Comparison of ENCODE assay signal across 18 cellular contexts in genomic region chr14:89236846-89237245, GRCh38.
DNase-seq lines count a peak whose midpoint lies in the region; ATAC-seq and TF ChIP-seq lines count a peak whose summit lies in the region.
"Had no signal": no experiment of that assay in that cellular context is flagged by ENCODE, and none has a peak within 500 bp of the region (broad histone marks: within the 10 kb centered on the region; RNA-seq: fewer than 3 reads in every experiment).

No MANE protein-coding gene starts in this region.

- H3K4me3 ChIP-seq in right atrium auricular region = no peak overlapping the region
- H3K4me3 ChIP-seq in tibial artery = no peak overlapping the region
- H3K4me3 ChIP-seq in heart left ventricle = no peak overlapping the region
- H3K4me3 ChIP-seq: GM23248, Peyer's patch had no signal

- ATAC-seq in left ventricle myocardium superior (peak; percentile 31), heart left ventricle (no peak)
- ATAC-seq: HepG2 had no signal

- POLR2A ChIA-PET in GM10248 (lab: Yijun Ruan, JAX) = no interaction called here

- DNase-seq in left ventricle myocardium superior = no peak
- DNase-seq in right atrium auricular region (ENCODE audit: low spot score) = no peak
- peak; percentile 91 for DNase-seq in NCI-H446 treated with DMSO at 0.1 percent for 48 hours (lab: John Stamatoyannopoulos, UW)
- DNase-seq in dermis blood vessel endothelial cell = peak; percentile 6
- DNase-seq in tibial artery = no peak
- DNase-seq in heart left ventricle = no peak
- no peak for DNase-seq in SW480 (ENCODE audit: low spot score)
- DNase-seq in GM10248 (ENCODE audit: extremely low spot score) = no peak
- DNase-seq: COR-L47, GM23248, HFFc6, Karpas-422, NCI-H1105 treated with DMSO at 0.1 percent for 48 hours, NCI-H1930, NCI-H748 treated with DMSO at 0.1 percent for 48 hours, Peyer's patch, Right ventricle myocardium superior had no signal

- no peak for TF ChIP-seq POLR2A in heart left ventricle (IDR thresholded peaks at IDR 0.05)

- TF ChIP-seq CTCF in right atrium auricular region (IDR thresholded peaks at IDR 0.05) (no peak), tibial artery (IDR thresholded peaks at IDR 0.05) (no peak), heart left ventricle (IDR thresholded peaks at IDR 0.05) (no peak), GM10248 (IDR thresholded peaks at IDR 0.05; ENCODE audit: control extremely low read depth, extremely low read depth, low read depth, missing control alignments) (no peak)

- CTCF ChIA-PET in GM10248 (lab: Yijun Ruan, JAX) = interaction anchor here (1.7 to 1.8 kb wide), 2 partner anchors 24 to 188 kb away, joined by 3 to 5 read pairs; no protein-coding TSS in a partner anchor

- H3K4me1 ChIP-seq in right atrium auricular region (peaks cover 0 to 33% of the 10 kb centered on the region in 2 donors), tibial artery (peaks cover 0 to 47% (median 25%) of the 10 kb centered on the region in 4 donors), heart left ventricle (peaks cover 0 to 41% (median 14%) of the 10 kb centered on the region in 12 donors)
- H3K4me1 ChIP-seq: Peyer's patch had no signal

- no peaks in the 10 kb centered on the region for H3K9me3 ChIP-seq in right atrium auricular region
- H3K9me3 ChIP-seq in tibial artery = no peaks in the 10 kb centered on the region
- H3K9me3 ChIP-seq in heart left ventricle = peaks cover 0 to 7% (median 0%) of the 10 kb centered on the region in 12 donors
- H3K9me3 ChIP-seq: Peyer's patch had no signal

- no peaks in the 10 kb centered on the region for H3K36me3 ChIP-seq in right atrium auricular region
- H3K36me3 ChIP-seq in tibial artery = no peaks in the 10 kb centered on the region
- no peaks in the 10 kb centered on the region for H3K36me3 ChIP-seq in heart left ventricle
- H3K36me3 ChIP-seq: Peyer's patch had no signal

- intact Hi-C loops in left ventricle myocardium superior (cut with micrococcal nuclease) = no loop called here
- intact Hi-C loops in tibial artery (cut with DNase I; ENCODE audit: low total_unique reads) = loop anchor here (10.0 kb wide), 3 partner anchors 68 to 678 kb away; no protein-coding TSS in a partner anchor
- intact Hi-C loops in heart left ventricle (cut with DNase I) = loop anchor here in 1 of 10 donors (10.0 kb wide), 2 partner anchors 178 to 192 kb away; partner anchors contain the start of gene FOXN3

- H3K27ac ChIP-seq in right atrium auricular region = no peak overlapping the region
- peak overlapping the region; percentile 3 to 45 for H3K27ac ChIP-seq in tibial artery
- H3K27ac ChIP-seq in heart left ventricle = no peak overlapping the region
- H3K27ac ChIP-seq: GM23248, Peyer's patch had no signal

- H3K27me3 ChIP-seq in right atrium auricular region (no peaks in the 10 kb centered on the region), tibial artery (no peaks in the 10 kb centered on the region), heart left ventricle (no peaks in the 10 kb centered on the region)
- H3K27me3 ChIP-seq: Peyer's patch had no signal

Comparison
In these comparisons a context has a peak if more than half of its experiments do, and no peak if none do; other contexts are left out.
1. DNase-seq: peak in NCI-H446 treated with DMSO at 0.1 percent for 48 hours (single experiment) and dermis blood vessel endothelial cell (single experiment); none in left ventricle myocardium superior (single experiment), right atrium auricular region (single experiment), tibial artery (0 of 2), heart left ventricle (0 of 5), SW480 (single experiment) and GM10248 (single experiment).
2. H3K27ac ChIP-seq: peak in tibial artery (2 of 2); none in right atrium auricular region (0 of 2) and heart left ventricle (0 of 12).